ENCODE assay signal across 9 cellular contexts in genomic region chr13:108702171-108702570, GRCh38.
"Had no signal": no experiment of that assay in that cellular context is flagged by ENCODE, and none has a peak within 500 bp of the region (broad histone marks: within the 10 kb centered on the region; RNA-seq: fewer than 3 reads in every experiment).

No MANE protein-coding gene starts in this region.

- FAIRE-seq: HepG2 had no signal

- H3K4me3 ChIP-seq: GM23248 had no signal

- ATAC-seq: HepG2 had no signal

- H3K4me3 Mint-ChIP-seq: H9, HFFc6, IgD-negative memory B cell had no signal

- H3K27ac Mint-ChIP-seq: H9, HFFc6, IgD-negative memory B cell had no signal

- DNase-seq: GM23248, GOT3, H9, HCEC 1CT, HFFc6, KG1 had no signal

- H3K4me1 Mint-ChIP-seq: H9 had no signal

- H3K27ac ChIP-seq: GM23248, HL-60 had no signal

- H2AFZ ChIP-seq: GM23248 had no signal

- H3K9ac ChIP-seq: GM23248 had no signal
